In the genomic region with DNA sequence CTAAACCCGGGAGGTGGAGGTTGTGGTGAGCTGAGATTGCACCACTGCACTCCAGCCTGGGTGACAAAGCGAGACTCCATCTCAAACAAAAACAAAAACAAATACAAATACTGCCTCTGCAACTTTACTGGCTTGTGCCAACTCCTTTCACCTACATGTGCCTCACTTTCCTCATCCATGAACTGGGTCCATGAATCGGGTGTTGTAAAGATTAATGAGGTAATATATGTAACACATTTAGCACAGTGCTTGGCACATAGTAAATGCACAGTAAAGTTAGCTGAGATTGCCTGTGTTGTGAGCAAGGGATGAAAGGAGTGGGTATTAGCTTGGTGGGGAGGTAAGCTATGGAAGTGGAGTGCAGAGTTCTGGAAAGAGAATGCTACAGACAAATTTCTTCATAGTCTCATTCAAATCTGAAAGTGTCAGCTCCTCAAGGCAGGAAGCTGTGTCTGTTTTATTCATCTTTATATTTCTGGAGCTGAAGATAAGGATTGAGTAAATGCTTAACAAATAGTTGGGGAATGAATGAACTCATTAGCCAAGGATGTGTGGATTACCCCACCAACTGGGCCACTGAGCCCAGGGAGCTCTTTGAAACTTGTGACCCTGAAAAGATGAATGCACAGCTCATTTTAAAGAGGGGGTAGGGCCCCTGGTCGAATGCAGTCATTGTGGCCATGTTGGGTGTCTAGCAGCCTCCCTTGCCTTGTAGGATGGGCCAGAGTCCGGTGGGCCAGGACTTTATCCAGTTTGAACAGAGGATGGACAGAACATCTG, we compare ENCODE assay signal across 2 cellular contexts.
TF ChIP-seq lines count a peak whose summit lies in the region.

No MANE protein-coding gene starts in this region.

TF ChIP-seq in A549, 52 proteins besides CTCF, POLR2A, EP300 and RAD21:
- TF ChIP-seq ZSCAN20 (CRISPR knock-in tag; IDR thresholded peaks at IDR 0.05): no peak
- TF ChIP-seq, protein P1, sequence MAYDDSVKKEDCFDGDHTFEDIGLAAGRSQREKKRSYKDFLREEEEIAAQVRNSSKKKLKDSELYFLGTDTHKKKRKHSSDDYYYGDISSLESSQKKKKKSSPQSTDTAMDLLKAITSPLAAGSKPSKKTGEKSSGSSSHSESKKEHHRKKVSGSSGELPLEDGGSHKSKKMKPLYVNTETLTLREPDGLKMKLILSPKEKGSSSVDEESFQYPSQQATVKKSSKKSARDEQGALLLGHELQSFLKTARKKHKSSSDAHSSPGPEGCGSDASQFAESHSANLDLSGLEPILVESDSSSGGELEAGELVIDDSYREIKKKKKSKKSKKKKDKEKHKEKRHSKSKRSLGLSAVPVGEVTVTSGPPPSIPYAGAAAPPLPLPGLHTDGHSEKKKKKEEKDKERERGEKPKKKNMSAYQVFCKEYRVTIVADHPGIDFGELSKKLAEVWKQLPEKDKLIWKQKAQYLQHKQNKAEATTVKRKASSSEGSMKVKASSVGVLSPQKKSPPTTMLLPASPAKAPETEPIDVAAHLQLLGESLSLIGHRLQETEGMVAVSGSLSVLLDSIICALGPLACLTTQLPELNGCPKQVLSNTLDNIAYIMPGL (CRISPR knock-in tag; IDR thresholded peaks at IDR 0.05; ENCODE audit: borderline replicate concordance): no peak
- TF ChIP-seq, protein P2, sequence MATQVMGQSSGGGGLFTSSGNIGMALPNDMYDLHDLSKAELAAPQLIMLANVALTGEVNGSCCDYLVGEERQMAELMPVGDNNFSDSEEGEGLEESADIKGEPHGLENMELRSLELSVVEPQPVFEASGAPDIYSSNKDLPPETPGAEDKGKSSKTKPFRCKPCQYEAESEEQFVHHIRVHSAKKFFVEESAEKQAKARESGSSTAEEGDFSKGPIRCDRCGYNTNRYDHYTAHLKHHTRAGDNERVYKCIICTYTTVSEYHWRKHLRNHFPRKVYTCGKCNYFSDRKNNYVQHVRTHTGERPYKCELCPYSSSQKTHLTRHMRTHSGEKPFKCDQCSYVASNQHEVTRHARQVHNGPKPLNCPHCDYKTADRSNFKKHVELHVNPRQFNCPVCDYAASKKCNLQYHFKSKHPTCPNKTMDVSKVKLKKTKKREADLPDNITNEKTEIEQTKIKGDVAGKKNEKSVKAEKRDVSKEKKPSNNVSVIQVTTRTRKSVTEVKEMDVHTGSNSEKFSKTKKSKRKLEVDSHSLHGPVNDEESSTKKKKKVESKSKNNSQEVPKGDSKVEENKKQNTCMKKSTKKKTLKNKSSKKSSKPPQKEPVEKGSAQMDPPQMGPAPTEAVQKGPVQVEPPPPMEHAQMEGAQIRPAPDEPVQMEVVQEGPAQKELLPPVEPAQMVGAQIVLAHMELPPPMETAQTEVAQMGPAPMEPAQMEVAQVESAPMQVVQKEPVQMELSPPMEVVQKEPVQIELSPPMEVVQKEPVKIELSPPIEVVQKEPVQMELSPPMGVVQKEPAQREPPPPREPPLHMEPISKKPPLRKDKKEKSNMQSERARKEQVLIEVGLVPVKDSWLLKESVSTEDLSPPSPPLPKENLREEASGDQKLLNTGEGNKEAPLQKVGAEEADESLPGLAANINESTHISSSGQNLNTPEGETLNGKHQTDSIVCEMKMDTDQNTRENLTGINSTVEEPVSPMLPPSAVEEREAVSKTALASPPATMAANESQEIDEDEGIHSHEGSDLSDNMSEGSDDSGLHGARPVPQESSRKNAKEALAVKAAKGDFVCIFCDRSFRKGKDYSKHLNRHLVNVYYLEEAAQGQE (IDR thresholded peaks at IDR 0.05): no peak
- TF ChIP-seq JUNB (IDR thresholded peaks at IDR 0.05): no peak
- no peak for TF ChIP-seq ATOH8 (CRISPR knock-in tag; IDR thresholded peaks at IDR 0.05; ENCODE audit: low read depth)
- TF ChIP-seq TP53 (CRISPR knock-in tag; IDR thresholded peaks at IDR 0.05): no peak

TF ChIP-seq in HCT116, 20 proteins besides CTCF, POLR2A, EP300 and RAD21:
- TF ChIP-seq ATF3 (IDR thresholded peaks at IDR 0.05) (no peak), MAX (IDR thresholded peaks at IDR 0.05) (no peak), EGR1 (IDR thresholded peaks at IDR 0.05; ENCODE audit: low read depth) (no peak)
TF ChIP-seq in HCT116: peak in this region for 0.
